ENCODE assay signal across 1 cellular context in the genomic region with DNA sequence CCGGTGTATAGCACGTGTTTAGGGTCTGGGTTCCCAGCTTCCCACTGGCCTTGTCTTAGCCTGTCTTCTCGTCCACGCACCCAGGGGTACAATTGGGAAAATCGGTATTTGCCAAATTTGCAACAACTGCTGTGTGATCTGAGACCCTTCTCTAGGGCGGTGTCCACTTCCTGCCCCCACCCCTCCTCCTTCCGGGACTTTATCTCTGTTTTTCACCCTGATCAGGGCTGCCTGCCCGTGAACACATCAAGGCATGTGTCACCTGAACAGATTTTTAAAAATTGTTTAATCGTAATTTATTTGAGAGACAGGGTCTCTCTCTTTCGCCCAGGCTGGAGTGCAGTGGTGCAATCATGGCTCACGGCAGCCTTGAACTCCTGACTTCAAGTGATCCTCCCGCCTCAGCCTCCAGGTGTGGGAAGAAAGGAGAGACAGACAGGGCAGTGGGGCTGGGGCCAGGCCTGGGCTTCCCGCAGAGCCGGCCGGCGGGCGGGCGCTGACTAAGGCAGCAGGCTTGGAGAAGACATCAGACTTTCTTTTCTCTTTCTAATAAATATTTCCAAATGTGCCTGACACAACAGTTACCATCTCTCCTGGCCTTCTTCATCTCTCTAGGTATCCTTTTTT.
TF ChIP-seq lines count a peak whose summit lies in the region.

No MANE protein-coding gene starts in this region.

TF ChIP-seq in K562, 482 proteins besides CTCF, POLR2A, EP300 and RAD21 (continued from another document):
- TF ChIP-seq, protein P1, sequence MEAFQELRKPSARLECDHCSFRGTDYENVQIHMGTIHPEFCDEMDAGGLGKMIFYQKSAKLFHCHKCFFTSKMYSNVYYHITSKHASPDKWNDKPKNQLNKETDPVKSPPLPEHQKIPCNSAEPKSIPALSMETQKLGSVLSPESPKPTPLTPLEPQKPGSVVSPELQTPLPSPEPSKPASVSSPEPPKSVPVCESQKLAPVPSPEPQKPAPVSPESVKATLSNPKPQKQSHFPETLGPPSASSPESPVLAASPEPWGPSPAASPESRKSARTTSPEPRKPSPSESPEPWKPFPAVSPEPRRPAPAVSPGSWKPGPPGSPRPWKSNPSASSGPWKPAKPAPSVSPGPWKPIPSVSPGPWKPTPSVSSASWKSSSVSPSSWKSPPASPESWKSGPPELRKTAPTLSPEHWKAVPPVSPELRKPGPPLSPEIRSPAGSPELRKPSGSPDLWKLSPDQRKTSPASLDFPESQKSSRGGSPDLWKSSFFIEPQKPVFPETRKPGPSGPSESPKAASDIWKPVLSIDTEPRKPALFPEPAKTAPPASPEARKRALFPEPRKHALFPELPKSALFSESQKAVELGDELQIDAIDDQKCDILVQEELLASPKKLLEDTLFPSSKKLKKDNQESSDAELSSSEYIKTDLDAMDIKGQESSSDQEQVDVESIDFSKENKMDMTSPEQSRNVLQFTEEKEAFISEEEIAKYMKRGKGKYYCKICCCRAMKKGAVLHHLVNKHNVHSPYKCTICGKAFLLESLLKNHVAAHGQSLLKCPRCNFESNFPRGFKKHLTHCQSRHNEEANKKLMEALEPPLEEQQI (IDR thresholded peaks at IDR 0.05), result no peak
- no peak for TF ChIP-seq SIN3B (IDR thresholded peaks at IDR 0.05; ENCODE audit: low read depth)
- TF ChIP-seq, protein P2, sequence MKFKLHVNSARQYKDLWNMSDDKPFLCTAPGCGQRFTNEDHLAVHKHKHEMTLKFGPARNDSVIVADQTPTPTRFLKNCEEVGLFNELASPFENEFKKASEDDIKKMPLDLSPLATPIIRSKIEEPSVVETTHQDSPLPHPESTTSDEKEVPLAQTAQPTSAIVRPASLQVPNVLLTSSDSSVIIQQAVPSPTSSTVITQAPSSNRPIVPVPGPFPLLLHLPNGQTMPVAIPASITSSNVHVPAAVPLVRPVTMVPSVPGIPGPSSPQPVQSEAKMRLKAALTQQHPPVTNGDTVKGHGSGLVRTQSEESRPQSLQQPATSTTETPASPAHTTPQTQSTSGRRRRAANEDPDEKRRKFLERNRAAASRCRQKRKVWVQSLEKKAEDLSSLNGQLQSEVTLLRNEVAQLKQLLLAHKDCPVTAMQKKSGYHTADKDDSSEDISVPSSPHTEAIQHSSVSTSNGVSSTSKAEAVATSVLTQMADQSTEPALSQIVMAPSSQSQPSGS (CRISPR knock-in tag; IDR thresholded peaks at IDR 0.05), result no peak
